17 cellular contexts compared by ENCODE assay signal in genomic region chr5:178651046-178651810, GRCh38.
DNase-seq lines count a peak whose midpoint lies in the region; ATAC-seq, FAIRE-seq and TF ChIP-seq lines count a peak whose summit lies in the region.
"Had no signal": no experiment of that assay in that cellular context is flagged by ENCODE, and none has a peak within 500 bp of the region (broad histone marks: within the 10 kb centered on the region; RNA-seq: fewer than 3 reads in every experiment).

No MANE protein-coding gene starts in this region.

- DNase-seq in H54 (ENCODE audit: insufficient read length, low spot score) = peak; percentile 18
- DNase-seq in astrocyte of the spinal cord (ENCODE audit: low read depth, low spot score) = peak; percentile 88
- peak; percentile 68 for DNase-seq in fibroblast of the conjunctiva (ENCODE audit: low read depth)
- DNase-seq in superior temporal gyrus (ENCODE audit: extremely low spot score) = peak; percentile 28
- DNase-seq in SKM-1 treated with dmso at 0.1 percent for 144 hours (lab: John Stamatoyannopoulos, UW; ENCODE audit: unreplicated experiment) = no peak
- DNase-seq: activated CD4-positive, CD25-positive, alpha-beta regulatory T cell; activated naive CD8-positive, alpha-beta T cell treated with anti-CD3 and anti-CD28 coated beads, Interleukin-2, amount 10 ng/mL, durations not matched to agents 7 days and 5 days; C1 segment of cervical spinal cord; cerebellar nuclear complex; DMS153; endodermal cell; NCI-H2029; NCI-H510A; small intestine; testis had no signal

- in situ Hi-C loops in astrocyte of the spinal cord (cut with HindIII; ENCODE audit: low sequenced_read_pairs) = no loop called here

- ATAC-seq in GM21786 (IDR thresholded peaks at IDR 0.05; ENCODE audit: unreplicated experiment) (no peak), HG02763 (IDR thresholded peaks at IDR 0.05; ENCODE audit: unreplicated experiment) (no peak)

- no peak for TF ChIP-seq POLR2A in H54 (IDR thresholded peaks at IDR 0.05; ENCODE audit: low read depth, low read length)

- TF ChIP-seq CTCF in astrocyte of the spinal cord (IDR thresholded peaks at IDR 0.05; ENCODE audit: low read depth, low read length) = no peak

- no peak overlapping the region for H3K4me3 ChIP-seq in astrocyte of the spinal cord (ENCODE audit: low read depth, low read length)
- H3K4me3 ChIP-seq: testis had no signal

- FAIRE-seq in H54 (lab: Jason Lieb, UNC) = no peak
- FAIRE-seq: small intestine had no signal
